17 cellular contexts compared by ENCODE assay signal in genomic region chr11:75469785-75470405, GRCh38. TPM values are rescaled to one million over a fixed set of nuclear protein-coding genes. Genes with fewer than 3 reads are reported as not detected.
A peak's percentile ranks its signal among the peaks of the same experiment; 100 is the strongest.
DNase-seq lines count a peak whose midpoint lies in the region; ATAC-seq and TF ChIP-seq lines count a peak whose summit lies in the region.
"Had no signal": no experiment of that assay in that cellular context is flagged by ENCODE, and none has a peak within 500 bp of the region (broad histone marks: within the 10 kb centered on the region; RNA-seq: fewer than 3 reads in every experiment).

No MANE protein-coding gene starts in this region.

- no peaks in the 10 kb centered on the region for H3K36me3 ChIP-seq in uterus

- peak overlapping the region; percentile 79 for H3K27ac Mint-ChIP-seq in T-helper 17 cell
- H3K27ac Mint-ChIP-seq: CD8-positive, alpha-beta T cell; T-helper 1 cell treated with Interleukin-12 subunit alpha and Interleukin-12 subunit beta and Interleukin-4 antibody, amounts not matched to agents 30 μg/mL and 1 μg/mL, for 36 hours had no signal

- no peak for TF ChIP-seq POLR2A in NB4 (IDR thresholded peaks at IDR 0.05; ENCODE audit: extremely low read depth, insufficient read length)
- TF ChIP-seq POLR2A in uterus (IDR thresholded peaks at IDR 0.05), result no peak

- H3K9me3 ChIP-seq in T-helper 17 cell (ENCODE audit: control insufficient read depth, low read length, poor library complexity, severe bottlenecking) (no peaks in the 10 kb centered on the region), uterus (no peaks in the 10 kb centered on the region)

- DNase-seq in SIG-M5 treated with dmso at 0.1 percent for 504 hours (lab: John Stamatoyannopoulos, UW; ENCODE audit: unreplicated experiment) (peak; percentile 29), SIG-M5 (lab: John Stamatoyannopoulos, UW) (no peak), NB4 (ENCODE audit: low read depth) (peak; percentile 54), T-helper 17 cell (no peak), uterus (no peak), H4 (ENCODE audit: low spot score) (no peak)
- DNase-seq in NK-92 treated with Interleukin-12 subunit alpha and Interleukin-12 subunit beta, amount 100 ng/mL, for 24 hours (lab: John Stamatoyannopoulos, UW), result no peak
- DNase-seq: AML-193; CD8-positive, alpha-beta T cell; H7; MM.1S; NCI-H345; NCI-H748 treated with DMSO at 0.1 percent for 48 hours; PC-3 had no signal

- H3K4me1 Mint-ChIP-seq in T-helper 17 cell, result peaks cover 14% of the 10 kb centered on the region

- H3K27me3 ChIP-seq in uterus, result no peaks in the 10 kb centered on the region

- TF ChIP-seq CTCF in NB4 (IDR thresholded peaks at IDR 0.05; ENCODE audit: low read depth, low read length) (no peak), uterus (IDR thresholded peaks at IDR 0.05) (no peak)

- H3K4me3 ChIP-seq in NB4 (ENCODE audit: low read depth, low read length) (no peak overlapping the region), uterus (no peak overlapping the region)

- peaks cover 4% of the 10 kb centered on the region for H3K36me3 Mint-ChIP-seq in T-helper 17 cell (ENCODE audit: low read depth)
- H3K36me3 Mint-ChIP-seq: CD8-positive, alpha-beta T cell had no signal

- H3K4me3 Mint-ChIP-seq in T-helper 17 cell, result no peak overlapping the region
- H3K4me3 Mint-ChIP-seq: CD8-positive, alpha-beta T cell; T-helper 1 cell treated with Interleukin-12 subunit alpha and Interleukin-12 subunit beta and Interleukin-4 antibody, amounts not matched to agents 30 μg/mL and 1 μg/mL, for 36 hours had no signal

- H3K4me1 ChIP-seq in uterus, result peaks cover 5 to 12% of the 10 kb centered on the region in 2 donors

- intact Hi-C loops in uterus (cut with DNase I; ENCODE audit: low total_unique reads), result no loop called here

- no peak for ATAC-seq in T-helper 17 cell
- ATAC-seq: CD8-positive, alpha-beta T cell; PC-3; SK-N-SH treated with all-trans-retinoic acid at 6 μM for 48 hours had no signal

- H3K27ac ChIP-seq in uterus, result peak overlapping the region; percentile 27 to 81
- H3K27ac ChIP-seq: KMS-11 had no signal

- no peaks in the 10 kb centered on the region for H3K27me3 Mint-ChIP-seq in T-helper 17 cell

RNA-seq across cellular contexts. Expression of gene KLHL35, which starts 36.9 kb away (rescaled TPM):
- 1 to 10 TPM; 1.3 to 3.1 TPM for total RNA-seq in T-helper 17 cell
- 1 to 10 TPM in 1 of 4 donors, not detected in 3; 2.5 TPM for total RNA-seq in uterus
- not detected in 2 replicates for total RNA-seq in H4 (2014; rRNA removed; shearing (Covaris generic))

RNA-seq across cellular contexts. Expression of gene GDPD5, which starts 55.8 kb away (rescaled TPM):
- 100 to 1,000 TPM in 1 of 2 donors, 10 to 100 TPM in 1; 77.3 to 108 TPM for total RNA-seq in T-helper 17 cell
- 10 to 100 TPM in 3 of 4 donors, 1 to 10 TPM in 1; 9.6 to 52.9 (median 28.2) TPM for total RNA-seq in uterus
- total RNA-seq in H4 (2014; rRNA removed; shearing (Covaris generic)), result 6.8 and 8.0 TPM in 2 replicates

Comparison
In these comparisons a context has a peak if more than half of its experiments do, and no peak if none do; other contexts are left out.
1. DNase-seq: peak in SIG-M5 treated with dmso at 0.1 percent for 504 hours (single experiment) and NB4 (single experiment); none in SIG-M5 (single experiment), T-helper 17 cell (0 of 3), uterus (0 of 2), NK-92 treated with Interleukin-12 subunit alpha and Interleukin-12 subunit beta, amount 100 ng/mL, for 24 hours (single experiment) and H4 (single experiment).